ENCODE assay signal across 8 cellular contexts in the genomic region with DNA sequence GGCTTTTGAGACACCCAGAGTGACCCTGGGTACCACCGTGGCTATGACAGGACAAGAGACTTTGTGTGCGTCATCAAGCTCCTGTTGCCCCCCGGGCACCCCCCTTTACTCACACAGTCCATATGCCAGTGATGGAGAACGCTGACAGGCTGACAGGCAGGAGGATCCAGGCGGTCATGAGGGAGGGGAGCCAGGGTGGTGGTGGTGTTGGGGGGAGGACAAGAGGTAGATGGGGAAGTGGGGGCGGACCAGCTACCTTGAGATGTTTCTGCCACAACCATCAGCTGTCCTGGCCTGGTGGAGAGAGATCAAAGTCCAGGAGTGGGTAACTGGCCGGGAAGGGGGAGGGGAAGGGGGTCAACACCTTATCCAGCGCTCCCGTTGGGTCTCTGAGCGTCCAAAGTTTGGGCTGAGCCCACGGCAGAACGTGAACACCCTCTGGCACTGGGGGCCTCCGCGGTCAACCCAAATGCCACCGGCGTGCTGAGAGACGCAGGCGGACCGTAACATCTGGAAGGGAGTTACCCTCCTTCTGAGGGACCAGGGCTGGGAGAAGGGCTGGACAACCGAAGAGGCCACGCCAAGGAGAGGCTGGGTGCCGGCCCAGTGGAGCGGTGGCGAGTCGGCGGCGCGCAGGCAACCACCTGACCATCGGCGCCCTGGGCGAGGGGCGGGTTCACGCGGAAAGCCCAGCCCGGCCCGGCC. TPM values are rescaled to one million over a fixed set of nuclear protein-coding genes. Genes with fewer than 3 reads are reported as not detected.
DNase-seq lines count a peak whose midpoint lies in the region; ATAC-seq and TF ChIP-seq lines count a peak whose summit lies in the region.

No MANE protein-coding gene starts in this region.

- peaks cover 37% of the 10 kb centered on the region for H3K4me1 ChIP-seq in Panc1 (ENCODE audit: control insufficient read depth, insufficient read depth, low read length)
- H3K4me1 ChIP-seq in duodenal mucosa (ENCODE audit: control insufficient read depth in 1 of 2, insufficient read depth in 2 of 2, low read length in 2 of 2): peaks cover 30 to 32% of the 10 kb centered on the region in 2 donors
- H3K4me1 ChIP-seq in transverse colon: peaks cover 20 to 35% (median 32%) of the 10 kb centered on the region in 4 donors

- H3K9ac ChIP-seq in duodenal mucosa (ENCODE audit: low read depth in 1 of 2, low read length in 2 of 2): peak overlapping the region; percentile 66 to 78

- no peaks in the 10 kb centered on the region for H3K27me3 Mint-ChIP-seq in activated T-cell treated with anti-CD3 and anti-CD28 coated beads, Interleukin-2, amount 50 U/mL, for 24 hours
- no peaks in the 10 kb centered on the region for H3K27me3 Mint-ChIP-seq in memory B cell

- ATAC-seq in HG02840 (IDR thresholded peaks at IDR 0.05; ENCODE audit: low FRiP score, unreplicated experiment): peak; percentile 41
- ATAC-seq in Panc1: peak; percentile 78
- ATAC-seq in memory B cell (ENCODE audit: low read depth): peak; percentile 18

- TF ChIP-seq CTCF in Panc1 (IDR thresholded peaks at IDR 0.05): no peak
- no peak for TF ChIP-seq CTCF in transverse colon (IDR thresholded peaks at IDR 0.05)

- POLR2A ChIA-PET in Panc1 (lab: Charles Lee): interaction anchor here (0.5 kb wide), 1 partner anchor 182 kb away, joined by 3 read pairs; no protein-coding TSS in a partner anchor

- no peak for TF ChIP-seq EP300 in transverse colon (IDR thresholded peaks at IDR 0.05; ENCODE audit: low read depth)

- H3K4me3 ChIP-seq in Panc1 (ENCODE audit: low read depth in 2 of 2, low read length in 2 of 2): peak overlapping the region; percentile 97 to 99
- H3K4me3 ChIP-seq in duodenal mucosa (ENCODE audit: low read depth in 1 of 2, low read length in 2 of 2): peak overlapping the region; percentile 88 to 92
- H3K4me3 ChIP-seq in transverse colon: peak overlapping the region; percentile 70 to 87 (median 80)

- no peaks in the 10 kb centered on the region for H3K9me3 ChIP-seq in Panc1 (ENCODE audit: control insufficient read depth, insufficient read depth, low read depth, low read length)
- H3K9me3 ChIP-seq in duodenal mucosa (ENCODE audit: control insufficient read depth in 1 of 2, low read length in 2 of 2): no peaks in the 10 kb centered on the region
- H3K9me3 ChIP-seq in transverse colon: no peaks in the 10 kb centered on the region

- peak overlapping the region; percentile 78 for H3K4me3 Mint-ChIP-seq in activated T-cell treated with anti-CD3 and anti-CD28 coated beads, Interleukin-2, amount 50 U/mL, for 24 hours
- H3K4me3 Mint-ChIP-seq in memory B cell: peak overlapping the region; percentile 84

- BruUV-seq in Panc1 (replicated peaks; lab: Mats Ljungman, UMichigan): no TSS peak

- intact Hi-C loops in Panc1 (cut with micrococcal nuclease; ENCODE audit: unreplicated experiment): no loop called here
- intact Hi-C loops in transverse colon (cut with DNase I; ENCODE audit: low total_unique reads): no loop called here

- H3K36me3 ChIP-seq in Panc1 (ENCODE audit: control insufficient read depth, insufficient read depth, low read length): no peaks in the 10 kb centered on the region; the same call in 1 of the 2 replicates
- peaks cover 9 to 34% of the 10 kb centered on the region in 2 donors for H3K36me3 ChIP-seq in duodenal mucosa (ENCODE audit: control insufficient read depth in 1 of 2, insufficient read depth in 2 of 2, low read length in 2 of 2)
- H3K36me3 ChIP-seq in transverse colon: peaks cover 0 to 6% (median 0%) of the 10 kb centered on the region in 4 donors

- H3K27ac Mint-ChIP-seq in activated T-cell treated with anti-CD3 and anti-CD28 coated beads, Interleukin-2, amount 50 U/mL, for 24 hours: peak overlapping the region; percentile 83
- H3K27ac Mint-ChIP-seq in memory B cell: peak overlapping the region; percentile 56

- 5% methylated on average over 34 of the region's 36 CpGs; no CpG with 5 or more reads in 1 of the 2 donors for WGBS in transverse colon (ENCODE audit: low coverage in 1 of 2), 2 donors

- TF ChIP-seq POLR2A in transverse colon (IDR thresholded peaks at IDR 0.05): no peak

- CTCF ChIA-PET in Panc1 (lab: Charles Lee): no interaction called here

- peaks cover 55% of the 10 kb centered on the region for H3K36me3 Mint-ChIP-seq in activated T-cell treated with anti-CD3 and anti-CD28 coated beads, Interleukin-2, amount 50 U/mL, for 24 hours (ENCODE audit: low read depth)
- H3K36me3 Mint-ChIP-seq in memory B cell: peaks cover under 1% of the 10 kb centered on the region

- in situ Hi-C loops in Panc1 (cut with HindIII; ENCODE audit: low pct_unique_long_range_greater_than_20kb, low sequenced_read_pairs): no loop called here
- in situ Hi-C loops in transverse colon (cut with MboI; ENCODE audit: low pct_ligation_motif_present in 1 of 4, low pct_unique_long_range_greater_than_20kb in 1 of 4, low sequenced_read_pairs in 3 of 4): no loop called here

- H3K27ac ChIP-seq in Panc1 (ENCODE audit: low read length) (peak overlapping the region; percentile 84), duodenal mucosa (ENCODE audit: low read depth, low read length) (peak overlapping the region; percentile 63), transverse colon (peak overlapping the region; percentile 89 to 95 (median 92))

- H3K4me1 Mint-ChIP-seq in activated T-cell treated with anti-CD3 and anti-CD28 coated beads, Interleukin-2, amount 50 U/mL, for 24 hours (ENCODE audit: low read depth): peaks cover 47% of the 10 kb centered on the region
- H3K4me1 Mint-ChIP-seq in memory B cell: peaks cover 18% of the 10 kb centered on the region

- H3K9me3 Mint-ChIP-seq in activated T-cell treated with anti-CD3 and anti-CD28 coated beads, Interleukin-2, amount 50 U/mL, for 24 hours: no peaks in the 10 kb centered on the region
- H3K9me3 Mint-ChIP-seq in memory B cell: no peaks in the 10 kb centered on the region

- no peaks in the 10 kb centered on the region for H3K27me3 ChIP-seq in Panc1 (ENCODE audit: control insufficient read depth, insufficient read depth, low read length)
- no peaks in the 10 kb centered on the region for H3K27me3 ChIP-seq in duodenal mucosa (ENCODE audit: control insufficient read depth in 1 of 2, insufficient read depth in 2 of 2, low read length in 2 of 2)
- H3K27me3 ChIP-seq in transverse colon: no peaks in the 10 kb centered on the region

- DNase-seq in activated T-cell treated with anti-CD3 and anti-CD28 coated beads, Interleukin-2, amount 50 U/mL, for 24 hours: no peak
- DNase-seq in activated T-cell treated with anti-CD3 and anti-CD28 coated beads, Interleukin-2, amount 50 U/mL, for 1 hour: no peak
- no peak for DNase-seq in Panc1 (ENCODE audit: low read depth, low spot score)
- peak in 1 of 2 donors; percentile 41 for DNase-seq in memory B cell (ENCODE audit: low spot score in 2 of 2)
- DNase-seq in transverse colon: peak; percentile 73
- DNase-seq in GDM1 (lab: John Stamatoyannopoulos, UW): no peak

RNA-seq across cellular contexts. Expression of a gene that starts 0.6 kb away (rescaled TPM):
- 30.4 TPM for total RNA-seq in Panc1 (2021; ENCODE audit: unreplicated experiment)
- 46.2 TPM for polyA plus RNA-seq in Panc1 (2012; ENCODE audit: insufficient read length)
- total RNA-seq in transverse colon: 10 to 100 TPM in 2 of 4 donors, 1 to 10 TPM in 2; 5.2 to 21.7 (median 12.8) TPM

RNA-seq across cellular contexts. Expression of a gene that starts 6.4 kb away (rescaled TPM):
- total RNA-seq in Panc1 (2021; ENCODE audit: unreplicated experiment) (156 TPM), transverse colon (100 to 1,000 TPM in 3 of 4 donors, 10 to 100 TPM in 1; 23.9 to 164 (median 141) TPM)
- 365 TPM for polyA plus RNA-seq in Panc1 (2012; ENCODE audit: insufficient read length)

RNA-seq across cellular contexts. Expression of a gene that starts 9.9 kb away (rescaled TPM):
- total RNA-seq in Panc1 (2021; ENCODE audit: unreplicated experiment): 23.7 TPM
- polyA plus RNA-seq in Panc1 (2012; ENCODE audit: insufficient read length): 29.2 TPM
- total RNA-seq in transverse colon: 10 to 100 TPM; 17.7 to 24.8 (median 18.6) TPM

RNA-seq across cellular contexts. Expression of a gene that starts 14.1 kb away (rescaled TPM):
- 78.6 TPM for total RNA-seq in Panc1 (2021; ENCODE audit: unreplicated experiment)
- 82.2 TPM for polyA plus RNA-seq in Panc1 (2012; ENCODE audit: insufficient read length)
- 100 to 1,000 TPM in 2 of 4 donors, 10 to 100 TPM in 2; 46.7 to 138 (median 102) TPM for total RNA-seq in transverse colon

RNA-seq across cellular contexts. Expression of a gene that starts 17.7 kb away (rescaled TPM):
- total RNA-seq in Panc1 (2021; ENCODE audit: unreplicated experiment) (21.3 TPM), transverse colon (10 to 100 TPM in 2 of 4 donors, 1 to 10 TPM in 1, not detected in 1; 9.4 to 26.9 (median 17.1) TPM)
- polyA plus RNA-seq in Panc1 (2012; ENCODE audit: insufficient read length): 47.7 TPM

Comparison
In these comparisons a context has a peak if more than half of its experiments do, and no peak if none do; other contexts are left out.
1. ATAC-seq: peak in every context shown above with its lines; median percentile 78 in Panc1; 41 in HG02840; 18 in memory B cell.